In the genomic region with DNA sequence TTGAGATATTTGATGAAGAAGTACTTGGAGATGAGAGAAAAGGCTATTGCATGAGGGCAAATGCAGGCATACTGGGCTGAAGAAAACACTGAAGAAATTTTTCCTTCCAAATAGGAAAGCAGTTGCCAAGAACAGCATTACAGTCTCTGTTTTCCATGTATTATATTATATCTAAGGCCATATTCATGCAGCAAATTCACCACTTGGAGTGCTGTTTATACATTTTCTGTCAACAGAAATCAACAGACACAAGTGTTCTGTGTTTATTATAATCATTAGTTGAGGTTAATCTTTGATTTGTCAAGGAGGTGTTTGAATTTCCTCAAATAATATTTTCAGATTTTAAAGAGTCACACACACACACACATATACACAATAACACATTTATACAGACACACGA, we compare ENCODE assay signal across 29 cellular contexts.
A peak's percentile ranks its signal among the peaks of the same experiment; 100 is the strongest.
DNase-seq lines count a peak whose midpoint lies in the region; ATAC-seq, FAIRE-seq and TF ChIP-seq lines count a peak whose summit lies in the region.
"Had no signal": no experiment of that assay in that cellular context is flagged by ENCODE, and none has a peak within 500 bp of the region (broad histone marks: within the 10 kb centered on the region; RNA-seq: fewer than 3 reads in every experiment).

No MANE protein-coding gene starts in this region.

- H3K4me1 ChIP-seq in A673 (ENCODE audit: insufficient read depth, low read length, poor library complexity, severe bottlenecking) (no peaks in the 10 kb centered on the region), pancreas (peaks cover 0 to under 1% (median 0%) of the 10 kb centered on the region in 3 donors)
- H3K4me1 ChIP-seq: neural progenitor cell, prostate gland had no signal

- H3K4me3 Mint-ChIP-seq in nephron progenitor cell: no peak overlapping the region
- H3K4me3 Mint-ChIP-seq: CD4-positive, CD25-positive, alpha-beta regulatory T cell; endodermal cell; neural progenitor cell; T-helper 2 cell treated with Interferon-gamma antibody and Interleukin-4, amounts not matched to agents 5 μg/mL and 100 μg/mL, for 36 hours had no signal

- H3K9me3 Mint-ChIP-seq in nephron progenitor cell: peaks cover 5% of the 10 kb centered on the region
- H3K9me3 Mint-ChIP-seq: endodermal cell; neural progenitor cell; T-helper 2 cell treated with Interferon-gamma antibody and Interleukin-4, amounts not matched to agents 5 μg/mL and 100 μg/mL, for 36 hours had no signal

- WGBS in pancreas, 2 donors: 0 to 58% methylated on average over 1 of the region's 1 CpG

- no peak overlapping the region for H3K4me3 ChIP-seq in A673 (ENCODE audit: low read depth, low read length, poor library complexity, severe bottlenecking)
- H3K4me3 ChIP-seq in fibroblast of pulmonary artery (replicated peaks; ENCODE audit: low read depth, low read length): no peak overlapping the region
- no peak overlapping the region for H3K4me3 ChIP-seq in pancreas
- H3K4me3 ChIP-seq: cardiac muscle cell, lung, mucosa of descending colon, neural progenitor cell, prostate gland, stomach, tibial nerve had no signal

- H3K27ac ChIP-seq in A673 (ENCODE audit: low read depth, low read length, poor library complexity, severe bottlenecking): no peak overlapping the region
- no peak overlapping the region for H3K27ac ChIP-seq in RWPE1
- H3K27ac ChIP-seq in pancreas: no peak overlapping the region
- H3K27ac ChIP-seq: cardiac muscle cell, neural progenitor cell, prostate gland, stomach, tibial nerve, WERI-Rb-1 had no signal

- CTCF ChIA-PET in A673 (lab: Charles Lee): no interaction called here
- CTCF ChIA-PET in RWPE1 (lab: Yijun Ruan, JAX): no interaction called here

- no TSS peak for BruUV-seq in A673 (replicated peaks; lab: Mats Ljungman, UMichigan)

- no peak for ATAC-seq in pancreas
- ATAC-seq: mucosa of descending colon had no signal

- H3K9me3 ChIP-seq in A673 (ENCODE audit: low read depth, low read length, poor library complexity, severe bottlenecking) (no peaks in the 10 kb centered on the region), pancreas (no peaks in the 10 kb centered on the region)
- H3K9me3 ChIP-seq: mucosa of descending colon, prostate gland, SK-N-SH, stomach, tibial nerve had no signal

- TF ChIP-seq CTCF in A673 (conservative IDR thresholded peaks at IDR 0.05; ENCODE audit: low read depth, low read length): peak; percentile 29; the same call in 1 of the 2 replicates
- TF ChIP-seq CTCF in GM12872 (IDR thresholded peaks at IDR 0.05; ENCODE audit: insufficient read depth, low read depth, low read length): 0 out of 3 replicates have a peak, but pooled peaks have one; percentile 4
- 0 out of 2 replicates have a peak, but pooled peaks have one; percentile 17 for TF ChIP-seq CTCF in RWPE1 (conservative IDR thresholded peaks at IDR 0.05; ENCODE audit: low read depth)
- TF ChIP-seq CTCF in fibroblast of pulmonary artery (IDR thresholded peaks at IDR 0.05; ENCODE audit: low read length, missing control alignments): peak; percentile 21
- peak in 1 of 4 donors; percentile 7 for TF ChIP-seq CTCF in pancreas (IDR thresholded peaks at IDR 0.05)
- no peak for TF ChIP-seq CTCF in nephron progenitor cell (IDR thresholded peaks at IDR 0.05)
- TF ChIP-seq CTCF in GM13977 (IDR thresholded peaks at IDR 0.05; ENCODE audit: extremely low read depth, insufficient read depth, missing control alignments): no peak

- peaks cover 28% of the 10 kb centered on the region for H3K4me1 Mint-ChIP-seq in nephron progenitor cell
- H3K4me1 Mint-ChIP-seq: CD4-positive, CD25-positive, alpha-beta regulatory T cell; endodermal cell; neural progenitor cell had no signal

- intact Hi-C loops in A673 (cut with micrococcal nuclease; ENCODE audit: unreplicated experiment): no loop called here
- intact Hi-C loops in pancreas (cut with DNase I): no loop called here

- no peaks in the 10 kb centered on the region for H3K36me3 ChIP-seq in A673 (ENCODE audit: insufficient read depth, low read length, poor library complexity, severe bottlenecking)
- no peaks in the 10 kb centered on the region for H3K36me3 ChIP-seq in pancreas
- H3K36me3 ChIP-seq: cardiac muscle cell, neural progenitor cell, prostate gland, stomach, tibial nerve, WERI-Rb-1 had no signal

- H3K27me3 ChIP-seq in A673 (replicated peaks; ENCODE audit: insufficient read depth, low read depth, low read length, poor library complexity) (no peaks in the 10 kb centered on the region), pancreas (no peaks in the 10 kb centered on the region)
- H3K27me3 ChIP-seq: cardiac muscle cell, neural progenitor cell, stomach, tibial nerve had no signal

- DNase-seq in A673 (ENCODE audit: low spot score): no peak
- no peak for DNase-seq in RWPE1 (ENCODE audit: low spot score)
- no peak for DNase-seq in fibroblast of pulmonary artery (ENCODE audit: low read depth)
- DNase-seq in pancreas: no peak
- no peak for DNase-seq in nephron progenitor cell
- no peak for DNase-seq in NCI-H2081 treated with DMSO at 0.1 percent for 48 hours (lab: John Stamatoyannopoulos, UW)
- no peak for DNase-seq in GM13977 (ENCODE audit: low spot score)
- DNase-seq: activated CD4-positive, alpha-beta T cell treated with anti-CD3 and anti-CD28 coated beads, Interleukin-2, amount 50 U/mL, for 1 hour; activated naive CD4-positive, alpha-beta T cell treated with anti-CD3 and anti-CD28 coated beads, Interleukin-2, amount 50 U/mL, for 16 hours; amygdala; CD4-positive, CD25-positive, alpha-beta regulatory T cell; endodermal cell; GF-D8; H7; kidney; mucosa of descending colon; NCI-H524; RPMI8226; SK-N-SH; stimulated activated CD8-positive, alpha-beta memory T cell treated with anti-CD3 and anti-CD28 coated beads, Interleukin-4, amount 100 ng/mL, for 48 hours; stomach; WERI-Rb-1 had no signal

- H3K27ac Mint-ChIP-seq in nephron progenitor cell: no peak overlapping the region
- H3K27ac Mint-ChIP-seq: CD4-positive, CD25-positive, alpha-beta regulatory T cell; endodermal cell; neural progenitor cell; T-helper 2 cell treated with Interferon-gamma antibody and Interleukin-4, amounts not matched to agents 5 μg/mL and 100 μg/mL, for 36 hours had no signal

- H3K27me3 Mint-ChIP-seq in nephron progenitor cell (ENCODE audit: low read depth, poor library complexity): no peaks in the 10 kb centered on the region
- H3K27me3 Mint-ChIP-seq: CD4-positive, CD25-positive, alpha-beta regulatory T cell had no signal

- FAIRE-seq in pancreas (lab: Jason Lieb, UNC): no peak
- FAIRE-seq: kidney had no signal

- in situ Hi-C loops in GM13977 (cut with MboI; ENCODE audit: low pct_unique_long_range_greater_than_20kb, low sequenced_read_pairs, unreplicated experiment): no loop called here

- POLR2A ChIA-PET in A673 (lab: Charles Lee; ENCODE audit: low non-redundant PET): no interaction called here
- POLR2A ChIA-PET in RWPE1 (lab: Yijun Ruan, JAX; ENCODE audit: low non-redundant PET): no interaction called here

- H3K36me3 Mint-ChIP-seq in nephron progenitor cell (ENCODE audit: low read depth): peaks cover 19% of the 10 kb centered on the region
- H3K36me3 Mint-ChIP-seq: CD4-positive, CD25-positive, alpha-beta regulatory T cell had no signal

Comparison
In these comparisons a context has a peak if more than half of its experiments do, and no peak if none do; other contexts are left out.
1. CTCF ChIP-seq: peak in A673 (single experiment), GM12872 (single experiment), RWPE1 (single experiment) and fibroblast of pulmonary artery (single experiment); none in nephron progenitor cell (single experiment) and GM13977 (single experiment).